ENCODE assay signal across 8 cellular contexts in the genomic region with DNA sequence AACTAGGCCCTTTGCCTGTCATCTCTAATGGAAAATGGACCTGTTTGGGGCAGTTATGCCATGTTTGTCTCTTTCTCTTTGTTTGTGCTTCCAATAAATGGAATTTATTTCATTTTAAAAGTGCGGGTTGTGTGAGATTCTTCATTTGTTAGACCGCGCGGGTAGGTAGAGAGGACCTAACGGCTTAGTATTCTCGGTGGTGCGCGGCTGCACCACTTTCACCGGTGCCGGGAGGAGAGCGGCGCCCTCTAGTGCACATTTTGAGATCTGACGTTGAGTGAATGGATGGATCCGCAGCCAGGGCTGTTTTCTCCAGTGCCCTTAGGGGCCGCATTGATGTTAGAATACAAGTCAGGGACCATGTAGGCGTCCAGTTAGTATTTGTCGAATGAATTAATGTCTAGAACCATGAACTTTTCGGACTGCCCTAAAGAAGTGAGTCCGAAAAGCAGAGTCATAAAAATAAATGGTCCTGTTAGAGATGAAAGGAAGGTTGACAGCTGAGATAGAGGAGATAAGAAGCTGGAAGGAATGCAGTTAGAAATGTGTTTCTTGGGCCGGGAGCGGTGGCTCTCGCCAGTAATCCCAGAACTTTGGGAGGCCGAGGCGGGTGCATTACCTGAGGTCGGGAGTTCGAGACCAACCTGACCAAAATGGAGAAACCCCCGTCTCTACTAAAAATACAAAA. TPM values are rescaled to one million over a fixed set of nuclear protein-coding genes. Genes with fewer than 3 reads are reported as not detected.
A peak's percentile ranks its signal among the peaks of the same experiment; 100 is the strongest.
DNase-seq lines count a peak whose midpoint lies in the region; ATAC-seq, FAIRE-seq and TF ChIP-seq lines count a peak whose summit lies in the region.

No MANE protein-coding gene starts in this region.

- H3K27me3 ChIP-seq in ascending aorta, result no peaks in the 10 kb centered on the region

- intact Hi-C loops in ascending aorta (cut with DNase I), result loop anchor here (1.0 to 2.0 kb wide), 2 partner anchors 65 to 134 kb away; no protein-coding TSS in a partner anchor

- H3K27ac ChIP-seq in ascending aorta, result no peak overlapping the region

- ATAC-seq in GM18519 (IDR thresholded peaks at IDR 0.05; ENCODE audit: low FRiP score, unreplicated experiment) (peak; percentile 90), HG03039 (IDR thresholded peaks at IDR 0.05; ENCODE audit: unreplicated experiment) (peak; percentile 67)

- no peaks in the 10 kb centered on the region for H3K36me3 ChIP-seq in ascending aorta

- H3K4me3 ChIP-seq in ascending aorta, result no peak overlapping the region

- DNase-seq in NCI-H2029 (lab: John Stamatoyannopoulos, UW) (peak; percentile 58), T-helper 9 cell (peak; percentile 80), ascending aorta (ENCODE audit: low spot score in 2 of 2) (peak in 1 of 2 donors; percentile 87), hippocampal formation (lab: John Stamatoyannopoulos, UW) (peak; percentile 62 to 84), smooth muscle cell of the brain vasculature (ENCODE audit: low read depth, low spot score) (peak; percentile 56)

- H3K4me1 ChIP-seq in ascending aorta, result no peaks in the 10 kb centered on the region

- H3K9me3 ChIP-seq in ascending aorta, result no peaks in the 10 kb centered on the region

- peak; percentile 85 for FAIRE-seq in A204.1 (lab: Jason Lieb, UNC)

- peak; percentile 74 to 87 (median 78) for TF ChIP-seq CTCF in ascending aorta (IDR thresholded peaks at IDR 0.05)

RNA-seq across cellular contexts. Expression of a gene that starts 29.3 kb away (rescaled TPM):
- total RNA-seq in ascending aorta, result 28.3 TPM

RNA-seq across cellular contexts. Expression of a gene that starts 42.0 kb away (rescaled TPM):
- 17.1 TPM for total RNA-seq in ascending aorta

RNA-seq across cellular contexts. Expression of a gene that starts 52.5 kb away (rescaled TPM):
- total RNA-seq in ascending aorta, result 123 TPM
